ENCODE assay signal across 22 cellular contexts in genomic region chr13:44058067-44058466, GRCh38.
DNase-seq lines count a peak whose midpoint lies in the region; ATAC-seq, FAIRE-seq and TF ChIP-seq lines count a peak whose summit lies in the region.
"Had no signal": no experiment of that assay in that cellular context is flagged by ENCODE, and none has a peak within 500 bp of the region (broad histone marks: within the 10 kb centered on the region; RNA-seq: fewer than 3 reads in every experiment).

No MANE protein-coding gene starts in this region.

- TF ChIP-seq RAD21 in A549 (conservative IDR thresholded peaks at IDR 0.05 in 1 of 2, IDR thresholded peaks at IDR 0.05 in 1 of 2) = no peak

- H3K9ac ChIP-seq in SK-N-MC (ENCODE audit: insufficient read length) = peak overlapping the region; percentile 25

- POLR2A ChIA-PET in A549 (lab: Yijun Ruan, JAX) = no interaction called here

- H3K27me3 Mint-ChIP-seq in brain = no peaks in the 10 kb centered on the region

- H3K36me3 Mint-ChIP-seq in brain = no peaks in the 10 kb centered on the region
- H3K36me3 Mint-ChIP-seq: CD4-positive, CD25-positive, alpha-beta regulatory T cell had no signal

- no peak for ATAC-seq in A549
- ATAC-seq: HCT116 had no signal

- H3K9me3 Mint-ChIP-seq in brain = peaks cover 0 to 4% (median 0%) of the 10 kb centered on the region in 5 experiments
- H3K9me3 Mint-ChIP-seq: GM23338, HFFc6 had no signal

- peaks cover 13% of the 10 kb centered on the region for H3K4me1 ChIP-seq in A549
- H3K4me1 ChIP-seq: BE2C had no signal

- H3K36me3 ChIP-seq in SK-N-MC (ENCODE audit: insufficient read depth, low read length) = no peaks in the 10 kb centered on the region
- H3K36me3 ChIP-seq: BE2C had no signal

- H3K9me3 ChIP-seq in A549 (no peaks in the 10 kb centered on the region), SK-N-MC (ENCODE audit: low read depth, low read length) (no peaks in the 10 kb centered on the region)
- H3K9me3 ChIP-seq: BE2C, Caco-2 had no signal

- TF ChIP-seq CTCF in A549 (IDR thresholded peaks at IDR 0.05) = no peak
- TF ChIP-seq CTCF in brain (conservative IDR thresholded peaks at IDR 0.05) = no peak

- no peak for FAIRE-seq in A549 (lab: Jason Lieb, UNC)
- FAIRE-seq in islet of Langerhans (lab: Jason Lieb, UNC) = peak; percentile 24
- FAIRE-seq: D721Med, GM12892, GM18507, HTR-8/SVneo had no signal

- 71% methylated on average over 4 of the region's 4 CpGs for WGBS in A549 (ENCODE audit: missing lambda C conversion rate)

- peaks cover 52% of the 10 kb centered on the region for H3K4me1 Mint-ChIP-seq in brain
- H3K4me1 Mint-ChIP-seq: CD4-positive, CD25-positive, alpha-beta regulatory T cell had no signal

- DNase-seq in A549 (ENCODE audit: low read depth in 1 of 2, low spot score in 1 of 2) (no peak), SK-N-MC (ENCODE audit: low read depth, low spot score) (no peak), NCI-H2196 (lab: John Stamatoyannopoulos, UW; ENCODE audit: unreplicated experiment) (no peak), OCI-M2 (lab: John Stamatoyannopoulos, UW; ENCODE audit: unreplicated experiment) (no peak), HK-2 (ENCODE audit: unreplicated experiment) (no peak), NCI-H187 treated with DMSO at 0.1 percent for 48 hours (lab: John Stamatoyannopoulos, UW) (no peak)
- DNase-seq: ACHN; BE2C; Caco-2; CD4-positive, CD25-positive, alpha-beta regulatory T cell; DMS79; GDM1; H7; HFFc6 had no signal

- no peak overlapping the region for H3K4me3 Mint-ChIP-seq in brain
- H3K4me3 Mint-ChIP-seq: CD4-positive, CD25-positive, alpha-beta regulatory T cell; GM23338; HFFc6 had no signal

- CTCF ChIA-PET in A549 (lab: Yijun Ruan, JAX) = no interaction called here

- no peak for TF ChIP-seq POLR2A in A549 (IDR thresholded peaks at IDR 0.05; ENCODE audit: low read length)

- H3K27ac ChIP-seq in A549 (no peak overlapping the region), SK-N-MC (no peak overlapping the region)

- no peak for TF ChIP-seq EP300 in A549 (IDR thresholded peaks at IDR 0.05)

- H3K4me2 ChIP-seq in A549 = no peak overlapping the region

- H3K4me3 ChIP-seq in A549 (no peak overlapping the region), SK-N-MC (no peak overlapping the region)
- H3K4me3 ChIP-seq: GM23338 had no signal

- H3K27ac Mint-ChIP-seq in brain = peak overlapping the region in 4 of 5 experiments; percentile 49 to 75 (median 68)
- H3K27ac Mint-ChIP-seq: CD4-positive, CD25-positive, alpha-beta regulatory T cell; GM23338; HFFc6 had no signal

TF ChIP-seq in A549, 52 proteins besides CTCF, POLR2A, EP300 and RAD21:
- peak; percentile 66 for TF ChIP-seq MAFK (IDR thresholded peaks at IDR 0.05; ENCODE audit: partially characterized antibody)
- TF ChIP-seq CEBPB (IDR thresholded peaks at IDR 0.05) = no peak
